In the genomic region with DNA sequence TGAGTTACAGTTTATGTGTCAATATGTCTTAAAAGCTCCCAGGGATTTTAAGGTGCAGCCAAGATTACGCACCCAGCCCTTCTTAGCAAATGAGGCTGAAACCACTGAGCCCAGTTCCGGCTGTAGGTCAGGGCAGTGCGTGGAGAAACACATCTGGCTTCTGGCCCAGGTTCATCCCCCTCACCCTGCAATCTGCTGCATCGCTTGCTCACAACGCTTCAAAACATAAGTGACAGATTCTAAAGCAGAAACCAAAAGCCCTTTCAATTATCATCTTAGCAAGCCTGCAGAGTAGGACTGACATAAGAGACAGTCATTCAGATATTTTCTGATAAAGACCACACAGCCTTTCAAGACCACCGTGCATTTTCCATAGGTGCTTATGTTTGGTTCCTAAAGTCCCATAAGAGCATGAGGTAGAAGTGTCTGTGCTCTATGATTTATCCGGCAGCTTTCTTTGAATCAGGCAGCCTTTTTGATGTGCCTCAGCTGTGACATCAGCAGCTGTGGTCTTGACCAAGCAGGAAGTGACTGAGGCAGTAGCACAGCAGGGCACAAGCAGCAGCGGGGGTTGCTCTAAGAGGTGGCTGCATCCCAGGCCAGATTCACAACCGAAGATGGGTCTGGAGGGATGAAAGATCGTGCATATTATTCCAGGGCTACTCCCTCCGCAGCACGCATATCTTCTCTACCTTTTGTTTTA, we compare ENCODE assay signal across 8 cellular contexts.
DNase-seq lines count a peak whose midpoint lies in the region; ATAC-seq and TF ChIP-seq lines count a peak whose summit lies in the region.

No MANE protein-coding gene starts in this region.

- no peak for TF ChIP-seq CTCF in tibial nerve (IDR thresholded peaks at IDR 0.05)

- peak overlapping the region; percentile 65 to 96 (median 85) for H3K4me2 ChIP-seq in BLaER1 treated with 17β-estradiol and CSF1 and Interleukin-3, amounts not matched to agents 10 nM and 100 nM

- peak overlapping the region in 8 of 11 experiments; percentile 23 to 92 (median 62); a peak in 16 of 22 replicates for H3K27ac ChIP-seq in BLaER1 treated with 17β-estradiol and CSF1 and Interleukin-3, amounts not matched to agents 10 nM and 100 nM
- H3K27ac ChIP-seq in tibial nerve = peak overlapping the region in 2 of 4 donors; percentile 42 to 75

- H3K4me3 ChIP-seq in BLaER1 treated with 17β-estradiol and CSF1 and Interleukin-3, amounts not matched to agents 10 nM and 100 nM = peak overlapping the region in 7 of 10 experiments; percentile 4 to 46 (median 33); a peak in 10 of 20 replicates
- H3K4me3 ChIP-seq in adipocyte (ENCODE audit: low read length) (peak overlapping the region; percentile 50), tibial nerve (peak overlapping the region in 2 of 4 donors; percentile 14 to 23)

- H3K4me3 Mint-ChIP-seq in T-cell = peak overlapping the region; percentile 63 to 78 (median 76)
- peak overlapping the region; percentile 82 for H3K4me3 Mint-ChIP-seq in natural killer cell treated with Interleukin-12 subunit alpha and Interleukin-12 subunit beta and Interleukin-15 and Interleukin-18, amount 100 ng/mL, for 72 hours

- peaks cover 85 to 94% (median 91%) of the 10 kb centered on the region in 3 donors for H3K4me1 Mint-ChIP-seq in T-cell
- peaks cover 49 to 71% of the 10 kb centered on the region in 2 donors for H3K4me1 Mint-ChIP-seq in natural killer cell treated with Interleukin-12 subunit alpha and Interleukin-12 subunit beta and Interleukin-15 and Interleukin-18, amount 100 ng/mL, for 72 hours (ENCODE audit: low read depth in 2 of 2)

- WGBS in tibial nerve, 2 donors = 40 to 60% methylated on average over 12 of the region's 12 CpGs

- CTCF ChIA-PET in T-cell (lab: Charles Lee) = interaction anchor here (0.6 to 1.9 kb wide), 7 partner anchors 14 to 1059 kb away, joined by 3 to 9 read pairs (median 4); no protein-coding TSS in a partner anchor

- H3K27me3 ChIP-seq in BLaER1 treated with 17β-estradiol and CSF1 and Interleukin-3, amounts not matched to agents 10 nM and 100 nM = peaks cover 0 to 20% (median 0%) of the 10 kb centered on the region in 11 experiments; a peak in 4 of 22 replicates
- H3K27me3 ChIP-seq in adipocyte (replicated peaks; ENCODE audit: control insufficient read depth, insufficient read depth, low read length) (no peaks in the 10 kb centered on the region), tibial nerve (no peaks in the 10 kb centered on the region)

- H3K9ac ChIP-seq in BLaER1 treated with 17β-estradiol and CSF1 and Interleukin-3, amounts not matched to agents 10 nM and 100 nM = peak overlapping the region in 8 of 11 experiments; percentile 0 to 71 (median 53); a peak in 13 of 22 replicates
- no peak overlapping the region for H3K9ac ChIP-seq in adipocyte (ENCODE audit: low read length)

- H3K27me3 Mint-ChIP-seq in T-cell = no peaks in the 10 kb centered on the region
- no peaks in the 10 kb centered on the region for H3K27me3 Mint-ChIP-seq in natural killer cell treated with Interleukin-12 subunit alpha and Interleukin-12 subunit beta and Interleukin-15 and Interleukin-18, amount 100 ng/mL, for 72 hours

- peak; percentile 32 to 85 (median 68) for DNase-seq in T-cell
- peak; percentile 29 for DNase-seq in adipocyte (ENCODE audit: low read depth)
- peak; percentile 85 for DNase-seq in natural killer cell treated with Interleukin-12 subunit alpha and Interleukin-12 subunit beta and Interleukin-15 and Interleukin-18, amount 100 ng/mL, for 72 hours (ENCODE audit: low spot score)
- DNase-seq in tibial nerve (ENCODE audit: low spot score in 2 of 2) = no peak
- DNase-seq in cortex of kidney (lab: John Stamatoyannopoulos, UW) = no peak

- no peaks in the 10 kb centered on the region for H3K36me3 ChIP-seq in BLaER1 treated with 17β-estradiol and CSF1 and Interleukin-3, amounts not matched to agents 10 nM and 100 nM
- H3K36me3 ChIP-seq in adipocyte (ENCODE audit: control insufficient read depth, insufficient read depth, low read length, severe bottlenecking) (no peaks in the 10 kb centered on the region), tibial nerve (no peaks in the 10 kb centered on the region)

- no peaks in the 10 kb centered on the region for H3K9me3 Mint-ChIP-seq in T-cell
- no peaks in the 10 kb centered on the region for H3K9me3 Mint-ChIP-seq in natural killer cell treated with Interleukin-12 subunit alpha and Interleukin-12 subunit beta and Interleukin-15 and Interleukin-18, amount 100 ng/mL, for 72 hours

- TF ChIP-seq POLR2A in GM19099 (IDR thresholded peaks at IDR 0.05; ENCODE audit: extremely low read depth, insufficient read length, low read depth) (peak; percentile 55), tibial nerve (IDR thresholded peaks at IDR 0.05) (no peak)

- no peaks in the 10 kb centered on the region for H3K9me3 ChIP-seq in BLaER1 treated with 17β-estradiol and CSF1 and Interleukin-3, amounts not matched to agents 10 nM and 100 nM (replicated peaks in 1 of 11)
- H3K9me3 ChIP-seq in adipocyte (ENCODE audit: control insufficient read depth, low read length) (no peaks in the 10 kb centered on the region), tibial nerve (no peaks in the 10 kb centered on the region)

- peak overlapping the region; percentile 97 to 99 for H3K27ac Mint-ChIP-seq in T-cell
- H3K27ac Mint-ChIP-seq in natural killer cell treated with Interleukin-12 subunit alpha and Interleukin-12 subunit beta and Interleukin-15 and Interleukin-18, amount 100 ng/mL, for 72 hours = peak overlapping the region; percentile 88 to 98

- POLR2A ChIA-PET in T-cell (lab: Charles Lee) = interaction anchor here in 1 of 2 donors (0.6 kb wide), 1 partner anchor 16 kb away, joined by 3 read pairs; no protein-coding TSS in a partner anchor

- peaks cover 32 to 87% (median 61%) of the 10 kb centered on the region in 10 experiments for H3K4me1 ChIP-seq in BLaER1 treated with 17β-estradiol and CSF1 and Interleukin-3, amounts not matched to agents 10 nM and 100 nM
- H3K4me1 ChIP-seq in adipocyte (ENCODE audit: control insufficient read depth, insufficient read depth, low read length) (peaks cover 6% of the 10 kb centered on the region), tibial nerve (peaks cover 0 to 11% (median 4%) of the 10 kb centered on the region in 4 donors)

- TF ChIP-seq EP300 in tibial nerve (IDR thresholded peaks at IDR 0.05) = no peak

- ATAC-seq in HG03159 (IDR thresholded peaks at IDR 0.05; ENCODE audit: unreplicated experiment) (peak; percentile 55), T-cell (replicated peaks in 1 of 4) (peak; percentile 64 to 77 (median 74))
- peak; percentile 90 to 94 for ATAC-seq in natural killer cell treated with Interleukin-12 subunit alpha and Interleukin-12 subunit beta and Interleukin-15 and Interleukin-18, amount 100 ng/mL, for 72 hours

- H3K36me3 Mint-ChIP-seq in T-cell = no peaks in the 10 kb centered on the region
- peaks cover 4% of the 10 kb centered on the region for H3K36me3 Mint-ChIP-seq in natural killer cell treated with Interleukin-12 subunit alpha and Interleukin-12 subunit beta and Interleukin-15 and Interleukin-18, amount 100 ng/mL, for 72 hours

- H4K20me1 ChIP-seq in BLaER1 treated with 17β-estradiol and CSF1 and Interleukin-3, amounts not matched to agents 10 nM and 100 nM = no peaks in the 10 kb centered on the region

Comparison
In these comparisons a context has a peak if more than half of its experiments do, and no peak if none do; other contexts are left out.
1. DNase-seq: peak in T-cell (34 of 34), adipocyte (single experiment) and natural killer cell treated with Interleukin-12 subunit alpha and Interleukin-12 subunit beta and Interleukin-15 and Interleukin-18, amount 100 ng/mL, for 72 hours (single experiment); none in tibial nerve (0 of 2) and cortex of kidney (single experiment).
2. Peak in every context shown above with its lines, with median percentiles within 50 percentile points of each other: ATAC-seq.